Comparison of ENCODE assay signal across 14 cellular contexts in genomic region chr7:30893357-30893756, GRCh38. TPM values are rescaled to one million over a fixed set of nuclear protein-coding genes. Genes with fewer than 3 reads are reported as not detected.
A peak's percentile ranks its signal among the peaks of the same experiment; 100 is the strongest.
DNase-seq lines count a peak whose midpoint lies in the region; ATAC-seq lines count a peak whose summit lies in the region.
"Had no signal": no experiment of that assay in that cellular context is flagged by ENCODE, and none has a peak within 500 bp of the region (broad histone marks: within the 10 kb centered on the region; RNA-seq: fewer than 3 reads in every experiment).

No MANE protein-coding gene starts in this region.

- H3K9ac ChIP-seq in neuronal stem cell (ENCODE audit: low read depth, low read length, poor library complexity): no peak overlapping the region

- H3K4me2 ChIP-seq in neuronal stem cell (ENCODE audit: insufficient read depth, low read length, poor library complexity, severe bottlenecking): no peak overlapping the region
- H3K4me2 ChIP-seq: GM23338 had no signal

- no CpG with 5 or more reads among the region's 6 CpGs for WGBS in neuronal stem cell (ENCODE audit: extremely low coverage in 2 of 2, insufficient read length in 2 of 2, insufficient replicate concordance in 1 of 2), 2 donors
- 7 to 12% methylated on average over 6 of the region's 6 CpGs for whole genome bisulfite sequencing in aorta, 2 donors

- no peaks in the 10 kb centered on the region for H3K9me3 ChIP-seq in neuronal stem cell (replicated peaks in 1 of 2; ENCODE audit: control insufficient read depth in 2 of 2, insufficient read depth in 1 of 2, low read depth in 1 of 2, low read length in 2 of 2)
- no peaks in the 10 kb centered on the region for H3K9me3 ChIP-seq in aorta (ENCODE audit: control insufficient read depth, low read length)
- H3K9me3 ChIP-seq: thyroid gland had no signal

- no peak overlapping the region for H4K91ac ChIP-seq in neuronal stem cell (ENCODE audit: low read depth, low read length, poor library complexity)

- DNase-seq in Right ventricle myocardium inferior (ENCODE audit: missing footprints): no peak
- DNase-seq in cardiac septum (ENCODE audit: low spot score): no peak
- peak; percentile 21 for DNase-seq in globus pallidus (ENCODE audit: low spot score)
- no peak for DNase-seq in neuronal stem cell (ENCODE audit: low spot score)
- DNase-seq in aorta: no peak
- DNase-seq in central memory CD4-positive, alpha-beta T cell: no peak
- DNase-seq in HK-2 (ENCODE audit: unreplicated experiment): no peak
- DNase-seq: activated CD4-positive, alpha-beta T cell treated with anti-CD3 and anti-CD28 coated beads for 36 hours; activated effector memory CD4-positive, alpha-beta T cell treated with anti-CD3 and anti-CD28 coated beads, Interleukin-2, amount 50 U/mL, for 16 hours; cerebellar nuclear complex; NCI-H1417; thyroid gland had no signal

- H3K4me3 ChIP-seq in neuronal stem cell (ENCODE audit: low read length in 2 of 2): no peak overlapping the region
- H3K4me3 ChIP-seq in aorta (ENCODE audit: low read length in 2 of 2): no peak overlapping the region
- H3K4me3 ChIP-seq: GM23338, thyroid gland had no signal

- H3K27me3 ChIP-seq in neuronal stem cell (ENCODE audit: control insufficient read depth in 3 of 3, insufficient read depth in 3 of 3, low read depth in 1 of 3, low read length in 3 of 3) (no peaks in the 10 kb centered on the region), aorta (ENCODE audit: control insufficient read depth in 1 of 2, insufficient read depth in 2 of 2, low read length in 1 of 2) (no peaks in the 10 kb centered on the region)
- H3K27me3 ChIP-seq: thyroid gland had no signal

- H3K36me3 ChIP-seq in neuronal stem cell (replicated peaks in 1 of 2; ENCODE audit: control insufficient read depth in 2 of 2, insufficient read depth in 2 of 2, low read length in 2 of 2): no peaks in the 10 kb centered on the region
- H3K36me3 ChIP-seq in aorta (ENCODE audit: control insufficient read depth in 1 of 2, insufficient read depth in 2 of 2, low read length in 1 of 2): no peaks in the 10 kb centered on the region
- H3K36me3 ChIP-seq: thyroid gland had no signal

- H2BK12ac ChIP-seq in neuronal stem cell (ENCODE audit: low read length): no peak overlapping the region

- no peaks in the 10 kb centered on the region for H3K79me1 ChIP-seq in neuronal stem cell (ENCODE audit: low read depth, low read length)

- no peak overlapping the region for H2BK120ac ChIP-seq in neuronal stem cell (ENCODE audit: low read depth, low read length)

- no peak overlapping the region for H4K8ac ChIP-seq in neuronal stem cell (ENCODE audit: low read depth, low read length)

- no peak overlapping the region for H2BK15ac ChIP-seq in neuronal stem cell (ENCODE audit: low read length)

- H3K4me1 ChIP-seq in neuronal stem cell (ENCODE audit: control insufficient read depth in 2 of 2, insufficient read depth in 1 of 2, low read depth in 1 of 2, low read length in 2 of 2): peaks cover 0 to 9% of the 10 kb centered on the region in 2 donors
- H3K4me1 ChIP-seq in aorta (ENCODE audit: control insufficient read depth in 1 of 2, insufficient read depth in 2 of 2, low read length in 2 of 2): peaks cover 0 to 4% of the 10 kb centered on the region in 2 donors

- H3K4ac ChIP-seq in neuronal stem cell (ENCODE audit: low read length): no peak overlapping the region

- H3K27ac ChIP-seq in neuronal stem cell (replicated peaks; ENCODE audit: low read length) (no peak overlapping the region), aorta (ENCODE audit: low read depth in 1 of 2, low read length in 2 of 2) (peak overlapping the region in 1 of 2 donors; percentile 6)
- H3K27ac ChIP-seq: thyroid gland had no signal

- intact Hi-C loops in Right ventricle myocardium inferior (cut with DNase I): no loop called here
- intact Hi-C loops in cardiac septum (cut with DNase I): loop anchor here (5.0 kb wide), 1 partner anchor 44 kb away; no protein-coding TSS in a partner anchor
- intact Hi-C loops in aorta (cut with DNase I): loop anchor here in 1 of 2 donors (5.0 kb wide), 1 partner anchor 81 kb away; no protein-coding TSS in a partner anchor

- peak; percentile 66 for ATAC-seq in Right ventricle myocardium inferior
- ATAC-seq in aorta (ENCODE audit: low FRiP score): peak; percentile 64
- ATAC-seq in GM21367 (IDR thresholded peaks at IDR 0.05; ENCODE audit: unreplicated experiment): no peak
- ATAC-seq: activated CD4-positive, alpha-beta T cell treated with anti-CD3 and anti-CD28 coated beads for 36 hours; GM23338 had no signal

- no peak overlapping the region for H3K18ac ChIP-seq in neuronal stem cell (ENCODE audit: low read length)

- H2BK5ac ChIP-seq in neuronal stem cell (ENCODE audit: low read length): no peak overlapping the region

- no peak overlapping the region for H2AFZ ChIP-seq in neuronal stem cell (ENCODE audit: low read length)
- H2AFZ ChIP-seq: GM23338 had no signal

- no peak overlapping the region for H2AK5ac ChIP-seq in neuronal stem cell (ENCODE audit: low read depth, low read length)

- peak overlapping the region; percentile 10 for H3K23ac ChIP-seq in neuronal stem cell (ENCODE audit: low read depth, low read length, poor library complexity)

- no peak overlapping the region for H3K14ac ChIP-seq in neuronal stem cell (ENCODE audit: low read length)

RNA-seq across cellular contexts. Expression of gene AQP1, which starts 18.3 kb away (rescaled TPM):
- total RNA-seq in Right ventricle myocardium inferior (284 TPM), cardiac septum (155 TPM), aorta (1,000 to 10,000 TPM in 1 of 2 donors, 100 to 1,000 TPM in 1; 680 to 1,062 TPM)
- polyA plus RNA-seq in neuronal stem cell (2013, experiment 1 of 2): 0.47 TPM
- polyA plus RNA-seq in neuronal stem cell (2013, experiment 2 of 2): 0.46 TPM
- polyA plus RNA-seq in aorta: 100 to 1,000 TPM; 370 to 962 TPM
- polyA plus RNA-seq: GM23338 had no signal
